Comparison of ENCODE assay signal across 24 cellular contexts in genomic region chr20:62186096-62186426, GRCh38. TPM values are rescaled to one million over a fixed set of nuclear protein-coding genes. Genes with fewer than 3 reads are reported as not detected.
"Had no signal": no experiment of that assay in that cellular context is flagged by ENCODE, and none has a peak within 500 bp of the region (broad histone marks: within the 10 kb centered on the region; RNA-seq: fewer than 3 reads in every experiment).

No MANE protein-coding gene starts in this region.

- H3K27me3 ChIP-seq: ascending aorta, brain microvascular endothelial cell, esophagus squamous epithelium, gastrocnemius medialis, ovary, right atrium auricular region, thyroid gland had no signal

- H3K27ac Mint-ChIP-seq: activated CD8-positive, alpha-beta T cell treated with anti-CD3 and anti-CD28 coated beads, Interleukin-2, amount 10 ng/mL, durations not matched to agents 7 days and 5 days; activated naive CD4-positive, alpha-beta T cell treated with anti-CD3 and anti-CD28 coated beads, Interleukin-2, amount 50 U/mL, for 72 hours; memory B cell; natural killer cell treated with Interleukin-12 subunit alpha and Interleukin-12 subunit beta and Interleukin-15 and Interleukin-18, amount 100 ng/mL, for 72 hours; stimulated activated naive CD8-positive, alpha-beta T cell treated with anti-CD3 and anti-CD28 coated beads, Interleukin-15, Interleukin-2, amounts not matched to agents 100 ng/mL and 50 ng/mL, for 24 hours had no signal

- H3K27me3 Mint-ChIP-seq: memory B cell; natural killer cell treated with Interleukin-12 subunit alpha and Interleukin-12 subunit beta and Interleukin-15 and Interleukin-18, amount 100 ng/mL, for 72 hours; stimulated activated naive CD8-positive, alpha-beta T cell treated with anti-CD3 and anti-CD28 coated beads, Interleukin-15, Interleukin-2, amounts not matched to agents 100 ng/mL and 50 ng/mL, for 24 hours had no signal

- H3K9me3 ChIP-seq: ascending aorta, esophagus squamous epithelium, gastrocnemius medialis, left ventricle myocardium inferior, ovary, psoas muscle, right atrium auricular region, thyroid gland had no signal

- H3K4me3 ChIP-seq: ascending aorta, esophagus squamous epithelium, gastrocnemius medialis, left ventricle myocardium inferior, ovary, psoas muscle, right atrium auricular region, thyroid gland had no signal

- H3K4me3 Mint-ChIP-seq: activated CD8-positive, alpha-beta T cell treated with anti-CD3 and anti-CD28 coated beads, Interleukin-2, amount 10 ng/mL, durations not matched to agents 7 days and 5 days; memory B cell; stimulated activated naive CD8-positive, alpha-beta T cell treated with anti-CD3 and anti-CD28 coated beads, Interleukin-15, Interleukin-2, amounts not matched to agents 100 ng/mL and 50 ng/mL, for 24 hours had no signal

- ATAC-seq: activated CD8-positive, alpha-beta T cell treated with anti-CD3 and anti-CD28 coated beads, Interleukin-2, amount 10 ng/mL, durations not matched to agents 7 days and 5 days; activated naive CD4-positive, alpha-beta T cell treated with anti-CD3 and anti-CD28 coated beads, Interleukin-2, amount 50 U/mL, for 72 hours; gastrocnemius medialis; natural killer cell treated with Interleukin-12 subunit alpha and Interleukin-12 subunit beta and Interleukin-15 and Interleukin-18, amount 100 ng/mL, for 72 hours; psoas muscle had no signal

- H3K36me3 ChIP-seq: brain microvascular endothelial cell, ovary, thyroid gland had no signal

- H3K27ac ChIP-seq: ascending aorta, brain microvascular endothelial cell, esophagus squamous epithelium, gastrocnemius medialis, ovary, psoas muscle, thyroid gland had no signal

- H3K9me3 Mint-ChIP-seq: activated naive CD4-positive, alpha-beta T cell treated with anti-CD3 and anti-CD28 coated beads, Interleukin-2, amount 50 U/mL, for 72 hours; memory B cell; natural killer cell treated with Interleukin-12 subunit alpha and Interleukin-12 subunit beta and Interleukin-15 and Interleukin-18, amount 100 ng/mL, for 72 hours; stimulated activated naive CD8-positive, alpha-beta T cell treated with anti-CD3 and anti-CD28 coated beads, Interleukin-15, Interleukin-2, amounts not matched to agents 100 ng/mL and 50 ng/mL, for 24 hours had no signal

- DNase-seq: activated CD4-positive, alpha-beta T cell treated with anti-CD3 and anti-CD28 coated beads for 1 hour; activated CD4-positive, alpha-beta T cell treated with anti-CD3 and anti-CD28 coated beads, Interleukin-2, amount 50 U/mL, for 1 hour; activated CD8-positive, alpha-beta T cell treated with anti-CD3 and anti-CD28 coated beads, Interleukin-2, amount 10 ng/mL, durations not matched to agents 7 days and 5 days; brain microvascular endothelial cell; central memory CD4-positive, alpha-beta T cell; effector memory CD4-positive, alpha-beta T cell; esophagus squamous epithelium; gastrocnemius medialis; hypothalamus; left ventricle myocardium inferior; ovary; stimulated activated CD4-positive, alpha-beta T cell treated with anti-CD3 and anti-CD28 coated beads, Interleukin-12 subunit alpha, Interleukin-12 subunit beta, amount 100 ng/mL, for 4 hours; stimulated activated CD4-positive, alpha-beta T cell treated with anti-CD3 and anti-CD28 coated beads, Interleukin-4, amount 100 ng/mL, for 4 hours; substantia nigra; T-helper 9 cell; thyroid gland had no signal

RNA-seq across cellular contexts. Expression of gene HRH3, which starts 34.0 kb away (rescaled TPM):
- total RNA-seq: activated CD8-positive, alpha-beta T cell treated with anti-CD3 and anti-CD28 coated beads, Interleukin-2, amount 10 ng/mL, durations not matched to agents 7 days and 5 days; activated naive CD4-positive, alpha-beta T cell treated with anti-CD3 and anti-CD28 coated beads, Interleukin-2, amount 50 U/mL, for 72 hours; dermis microvascular lymphatic vessel endothelial cell; esophagus squamous epithelium; gastrocnemius medialis; left ventricle myocardium inferior; natural killer cell treated with Interleukin-12 subunit alpha and Interleukin-12 subunit beta and Interleukin-15 and Interleukin-18, amount 100 ng/mL, for 72 hours; ovary; psoas muscle; right atrium auricular region; thyroid gland had no signal
- polyA plus RNA-seq: ovary had no signal
